Comparison of ENCODE assay signal across 8 cellular contexts in genomic region chr15:62847900-62848489, GRCh38.
DNase-seq lines count a peak whose midpoint lies in the region; ATAC-seq lines count a peak whose summit lies in the region.

No MANE protein-coding gene starts in this region.

- no peak for ATAC-seq in HG02884 (IDR thresholded peaks at IDR 0.05; ENCODE audit: unreplicated experiment)

- DNase-seq in D341Med (ENCODE audit: low spot score) (peak; percentile 78), HuH-7 (ENCODE audit: low spot score) (peak; percentile 54), UCSD-AML1 (lab: John Stamatoyannopoulos, UW; ENCODE audit: unreplicated experiment) (peak; percentile 35), ecto neural progenitor cell (ENCODE audit: low spot score) (peak; percentile 68), lung microvascular endothelial cell (ENCODE audit: low read depth in 2 of 2) (peak; percentile 78 to 87), superior temporal gyrus (ENCODE audit: extremely low spot score) (peak; percentile 89), GM19238 (ENCODE audit: insufficient read length, low spot score) (no peak)
